In the genomic region with DNA sequence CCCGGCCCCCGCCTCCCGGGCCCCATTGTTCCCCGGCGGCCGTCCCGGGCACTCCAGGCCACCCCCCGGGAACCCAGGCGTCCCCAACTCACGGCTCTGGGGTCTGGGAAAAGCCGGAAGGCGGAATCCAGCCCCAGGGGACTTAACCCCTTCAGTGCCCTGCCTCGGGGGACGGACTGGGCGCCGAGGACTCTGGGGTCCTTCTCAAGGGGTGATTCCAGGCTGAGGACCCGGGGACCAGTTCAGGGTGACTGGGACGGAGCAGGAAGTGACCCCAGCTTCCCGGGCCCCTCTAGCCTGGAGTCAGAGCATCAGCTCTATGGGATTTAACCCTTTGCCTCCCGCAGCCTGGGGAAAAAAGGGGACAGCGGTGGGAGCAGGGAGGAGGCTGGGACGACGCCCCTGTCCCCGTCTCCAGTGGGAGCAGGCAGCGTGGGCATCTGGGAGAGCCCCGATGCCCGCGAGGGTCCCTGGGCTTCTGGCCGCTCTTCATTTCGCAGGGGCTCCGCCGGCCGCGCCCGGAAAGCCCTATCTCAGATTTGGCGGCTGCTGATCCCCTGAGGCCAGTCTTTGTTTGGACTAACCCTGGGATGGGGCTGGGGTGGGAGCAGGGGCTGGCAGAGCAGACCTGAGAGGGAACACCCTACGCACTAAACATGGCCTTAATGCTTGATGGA, we compare ENCODE assay signal across 1 cellular context.
A peak's percentile ranks its signal among the peaks of the same experiment; 100 is the strongest.
TF ChIP-seq lines count a peak whose summit lies in the region.

Gene ZNF629, minus strand, starts transcription at position 270 of the 677 bp plus-strand sequence. CDS start 2,723 bp downstream, outside the sequence.

TF ChIP-seq in HepG2, 621 proteins besides CTCF, POLR2A, EP300 and RAD21 (continued from another document and continues in another):
- TF ChIP-seq, protein P1, sequence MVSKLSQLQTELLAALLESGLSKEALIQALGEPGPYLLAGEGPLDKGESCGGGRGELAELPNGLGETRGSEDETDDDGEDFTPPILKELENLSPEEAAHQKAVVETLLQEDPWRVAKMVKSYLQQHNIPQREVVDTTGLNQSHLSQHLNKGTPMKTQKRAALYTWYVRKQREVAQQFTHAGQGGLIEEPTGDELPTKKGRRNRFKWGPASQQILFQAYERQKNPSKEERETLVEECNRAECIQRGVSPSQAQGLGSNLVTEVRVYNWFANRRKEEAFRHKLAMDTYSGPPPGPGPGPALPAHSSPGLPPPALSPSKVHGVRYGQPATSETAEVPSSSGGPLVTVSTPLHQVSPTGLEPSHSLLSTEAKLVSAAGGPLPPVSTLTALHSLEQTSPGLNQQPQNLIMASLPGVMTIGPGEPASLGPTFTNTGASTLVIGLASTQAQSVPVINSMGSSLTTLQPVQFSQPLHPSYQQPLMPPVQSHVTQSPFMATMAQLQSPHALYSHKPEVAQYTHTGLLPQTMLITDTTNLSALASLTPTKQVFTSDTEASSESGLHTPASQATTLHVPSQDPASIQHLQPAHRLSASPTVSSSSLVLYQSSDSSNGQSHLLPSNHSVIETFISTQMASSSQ (IDR thresholded peaks at IDR 0.05; ENCODE audit: low read depth): no peak; the same call in 1 of the 2 replicates
- TF ChIP-seq, protein P1 (CRISPR knock-in tag; IDR thresholded peaks at IDR 0.05; ENCODE audit: borderline replicate concordance): no peak
- TF ChIP-seq MNT (IDR thresholded peaks at IDR 0.05) (no peak), SNAPC2 (CRISPR knock-in tag; IDR thresholded peaks at IDR 0.05) (peak; percentile 70), HOXA5 (CRISPR knock-in tag; IDR thresholded peaks at IDR 0.05) (0 out of 2 replicates have a peak, but pooled peaks have one; percentile 57), ZBTB46 (CRISPR knock-in tag; IDR thresholded peaks at IDR 0.05; ENCODE audit: borderline replicate concordance) (no peak), ZNF816 (CRISPR knock-in tag; IDR thresholded peaks at IDR 0.05; ENCODE audit: borderline replicate concordance) (no peak), FUBP1 (CRISPR knock-in tag; IDR thresholded peaks at IDR 0.05; ENCODE audit: borderline replicate concordance) (no peak), ZNF570 (CRISPR knock-in tag; IDR thresholded peaks at IDR 0.05; ENCODE audit: borderline replicate concordance) (no peak), SP1 (IDR thresholded peaks at IDR 0.05) (no peak), SP1 (CRISPR knock-in tag; IDR thresholded peaks at IDR 0.05) (peak; percentile 18; the same call in 1 of the 2 replicates), TFDP1 (CRISPR knock-in tag; IDR thresholded peaks at IDR 0.05; ENCODE audit: borderline replicate concordance) (peak; percentile 58; the same call in 1 of the 2 replicates), ZNF136 (CRISPR knock-in tag; IDR thresholded peaks at IDR 0.05; ENCODE audit: low read depth) (no peak), ZNF546 (CRISPR knock-in tag; conservative IDR thresholded peaks at IDR 0.05) (no peak), SNAI1 (CRISPR knock-in tag; IDR thresholded peaks at IDR 0.05; ENCODE audit: borderline replicate concordance) (peak; percentile 6; the same call in 1 of the 2 replicates), NCOR1 (IDR thresholded peaks at IDR 0.05; ENCODE audit: borderline replicate concordance, low read length) (peak; percentile 33), ZNF276 (CRISPR knock-in tag; IDR thresholded peaks at IDR 0.05; ENCODE audit: low read depth) (no peak; the same call in 1 of the 2 replicates), CENPX (CRISPR knock-in tag; IDR thresholded peaks at IDR 0.05) (no peak), TOPORS (CRISPR knock-in tag; IDR thresholded peaks at IDR 0.05) (no peak; the same call in 1 of the 2 replicates), ZNF337 (CRISPR knock-in tag; IDR thresholded peaks at IDR 0.05; ENCODE audit: borderline replicate concordance, low read depth) (no peak), KAT7 (CRISPR knock-in tag; IDR thresholded peaks at IDR 0.05; ENCODE audit: borderline replicate concordance) (peak; percentile 77; the same call in 1 of the 2 replicates), ZFP90 (CRISPR knock-in tag; IDR thresholded peaks at IDR 0.05; ENCODE audit: borderline replicate concordance) (peak; percentile 90; the same call in 1 of the 2 replicates), AHR (CRISPR knock-in tag; IDR thresholded peaks at IDR 0.05) (0 out of 2 replicates have a peak, but pooled peaks have one; percentile 53), ZNF572 (CRISPR knock-in tag; IDR thresholded peaks at IDR 0.05) (no peak), TOE1 (CRISPR knock-in tag; IDR thresholded peaks at IDR 0.05) (0 out of 2 replicates have a peak, but pooled peaks have one; percentile 32), NR1H2 (CRISPR knock-in tag; IDR thresholded peaks at IDR 0.05; ENCODE audit: borderline replicate concordance, low read depth) (no peak), NCOA1 (CRISPR knock-in tag; IDR thresholded peaks at IDR 0.05) (peak; percentile 88), ETV6 (CRISPR knock-in tag; conservative IDR thresholded peaks at IDR 0.05) (peak; percentile 82), ZNF224 (CRISPR knock-in tag; IDR thresholded peaks at IDR 0.05) (no peak), DZIP1 (CRISPR knock-in tag; IDR thresholded peaks at IDR 0.05) (peak; percentile 90), HMG20B (CRISPR knock-in tag; conservative IDR thresholded peaks at IDR 0.05) (peak; percentile 31)
- TF ChIP-seq, protein P2, sequence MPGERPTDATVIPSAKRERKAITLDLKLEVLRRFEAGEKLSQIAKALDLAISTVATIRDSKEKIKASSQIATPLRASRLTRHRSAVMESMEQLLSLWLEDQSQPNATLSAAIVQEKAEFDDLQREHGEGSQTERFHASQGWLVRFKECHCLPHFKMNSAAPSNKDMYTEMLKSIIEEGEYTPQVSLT (CRISPR knock-in tag; IDR thresholded peaks at IDR 0.05; ENCODE audit: borderline replicate concordance, low read depth): no peak
- TF ChIP-seq, protein P3, sequence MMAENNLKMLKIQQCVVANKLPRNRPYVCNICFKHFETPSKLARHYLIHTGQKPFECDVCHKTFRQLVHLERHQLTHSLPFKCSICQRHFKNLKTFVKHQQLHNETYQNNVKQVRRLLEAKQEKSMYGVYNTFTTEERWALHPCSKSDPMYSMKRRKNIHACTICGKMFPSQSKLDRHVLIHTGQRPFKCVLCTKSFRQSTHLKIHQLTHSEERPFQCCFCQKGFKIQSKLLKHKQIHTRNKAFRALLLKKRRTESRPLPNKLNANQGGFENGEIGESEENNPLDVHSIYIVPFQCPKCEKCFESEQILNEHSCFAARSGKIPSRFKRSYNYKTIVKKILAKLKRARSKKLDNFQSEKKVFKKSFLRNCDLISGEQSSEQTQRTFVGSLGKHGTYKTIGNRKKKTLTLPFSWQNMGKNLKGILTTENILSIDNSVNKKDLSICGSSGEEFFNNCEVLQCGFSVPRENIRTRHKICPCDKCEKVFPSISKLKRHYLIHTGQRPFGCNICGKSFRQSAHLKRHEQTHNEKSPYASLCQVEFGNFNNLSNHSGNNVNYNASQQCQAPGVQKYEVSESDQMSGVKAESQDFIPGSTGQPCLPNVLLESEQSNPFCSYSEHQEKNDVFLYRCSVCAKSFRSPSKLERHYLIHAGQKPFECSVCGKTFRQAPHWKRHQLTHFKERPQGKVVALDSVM (CRISPR knock-in tag; IDR thresholded peaks at IDR 0.05): peak; percentile 79
- TF ChIP-seq, protein P4, sequence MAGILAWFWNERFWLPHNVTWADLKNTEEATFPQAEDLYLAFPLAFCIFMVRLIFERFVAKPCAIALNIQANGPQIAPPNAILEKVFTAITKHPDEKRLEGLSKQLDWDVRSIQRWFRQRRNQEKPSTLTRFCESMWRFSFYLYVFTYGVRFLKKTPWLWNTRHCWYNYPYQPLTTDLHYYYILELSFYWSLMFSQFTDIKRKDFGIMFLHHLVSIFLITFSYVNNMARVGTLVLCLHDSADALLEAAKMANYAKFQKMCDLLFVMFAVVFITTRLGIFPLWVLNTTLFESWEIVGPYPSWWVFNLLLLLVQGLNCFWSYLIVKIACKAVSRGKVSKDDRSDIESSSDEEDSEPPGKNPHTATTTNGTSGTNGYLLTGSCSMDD (CRISPR knock-in tag; IDR thresholded peaks at IDR 0.05): no peak
